In the genomic region with DNA sequence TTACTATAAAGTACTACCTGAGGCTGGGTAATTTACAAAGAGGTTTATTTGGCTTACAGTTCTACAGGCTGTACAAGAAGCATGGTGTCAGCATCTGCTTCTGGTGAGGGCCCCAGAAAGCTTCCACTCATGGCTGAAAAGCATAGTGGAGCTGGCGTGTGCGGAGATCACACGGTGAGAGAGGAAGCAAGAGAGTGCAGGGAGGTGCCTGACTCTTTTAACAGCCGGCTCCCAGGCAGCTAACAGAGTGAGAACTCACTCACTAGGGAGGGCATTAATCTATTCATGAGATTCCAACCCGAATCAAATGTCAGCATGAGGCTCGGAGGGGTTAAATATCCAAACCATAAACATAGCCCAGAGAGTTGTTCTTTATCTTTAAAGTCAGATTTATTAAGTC, we compare ENCODE assay signal across 26 cellular contexts.
"Had no signal": no experiment of that assay in that cellular context is flagged by ENCODE, and none has a peak within 500 bp of the region (broad histone marks: within the 10 kb centered on the region; RNA-seq: fewer than 3 reads in every experiment).

No MANE protein-coding gene starts in this region.

- H3K9me3 ChIP-seq: Peyer's patch, SJSA1 had no signal

- H3K27ac ChIP-seq: breast epithelium, Peyer's patch, RWPE1, SJSA1 had no signal

- H3K27me3 ChIP-seq: breast epithelium, Peyer's patch, SJSA1 had no signal

- H3K27ac Mint-ChIP-seq: activated B cell treated with CpG ODN at 0.5 μM for 24 hours; activated CD4-positive, alpha-beta memory T cell treated with anti-CD3 and anti-CD28 coated beads for 36 hours; activated CD4-positive, alpha-beta T cell treated with anti-CD3 and anti-CD28 coated beads, Interleukin-2, amount 10 ng/mL, durations not matched to agents 24 days and 14 days; activated T-helper 2 cell treated with anti-CD3 and anti-CD28 coated beads, Interferon-gamma antibody, Interleukin-2, Interleukin-4, amounts not matched to agents 10 μg/mL and 5 μg/mL and 100 μg/mL, durations not matched to agents 14 hours and 24 hours and 36 hours; T-helper 1 cell treated with Interleukin-12 subunit alpha and Interleukin-12 subunit beta and Interleukin-4 antibody, amounts not matched to agents 30 μg/mL and 1 μg/mL, for 36 hours had no signal

- H3K27me3 Mint-ChIP-seq: activated CD4-positive, alpha-beta memory T cell treated with anti-CD3 and anti-CD28 coated beads for 36 hours had no signal

- H3K9me3 Mint-ChIP-seq: activated CD4-positive, alpha-beta memory T cell treated with anti-CD3 and anti-CD28 coated beads for 36 hours had no signal

- H3K36me3 Mint-ChIP-seq: activated CD4-positive, alpha-beta memory T cell treated with anti-CD3 and anti-CD28 coated beads for 36 hours had no signal

- H3K4me3 ChIP-seq: breast epithelium, Peyer's patch, SJSA1 had no signal

- ATAC-seq: SK-N-SH treated with all-trans-retinoic acid at 6 μM for 48 hours had no signal

- H3K4me1 ChIP-seq: breast epithelium, Peyer's patch, SJSA1 had no signal

- H3K4me1 Mint-ChIP-seq: activated B cell treated with CpG ODN at 0.5 μM for 24 hours had no signal

- H3K36me3 ChIP-seq: breast epithelium, Peyer's patch, SJSA1 had no signal

- DNase-seq: activated B cell treated with CpG ODN at 0.5 μM for 24 hours; activated CD4-positive, alpha-beta memory T cell treated with anti-CD3 and anti-CD28 coated beads for 36 hours; activated CD4-positive, alpha-beta T cell treated with anti-CD3 and anti-CD28 coated beads for 1 hour; activated CD4-positive, alpha-beta T cell treated with anti-CD3 and anti-CD28 coated beads, Interleukin-2, amount 10 ng/mL, durations not matched to agents 24 days and 14 days; activated CD8-positive, alpha-beta memory T cell treated with anti-CD3 and anti-CD28 coated beads for 24 hours; activated gamma-delta T cell treated with Interleukin-2 at 50 U/mL for 16 hours; activated naive CD4-positive, alpha-beta T cell treated with anti-CD3 and anti-CD28 coated beads, Interleukin-2, amount 50 U/mL, for 16 hours; activated T-cell treated with anti-CD3 and anti-CD28 coated beads, Interleukin-2, amount 50 U/mL, for 48 hours; aorta; caudate nucleus; Kasumi-1; KBM-7; NCI-H146; NCI-H187 treated with DMSO at 0.1 percent for 48 hours; NCI-H2081 treated with DMSO at 0.1 percent for 48 hours; NCI-H446; NCI-H524; Peyer's patch; Right ventricle myocardium superior; SW 1271 had no signal

- H3K4me3 Mint-ChIP-seq: activated B cell treated with CpG ODN at 0.5 μM for 24 hours; activated CD4-positive, alpha-beta memory T cell treated with anti-CD3 and anti-CD28 coated beads for 36 hours; activated CD4-positive, alpha-beta T cell treated with anti-CD3 and anti-CD28 coated beads, Interleukin-2, amount 10 ng/mL, durations not matched to agents 24 days and 14 days; T-helper 1 cell treated with Interleukin-12 subunit alpha and Interleukin-12 subunit beta and Interleukin-4 antibody, amounts not matched to agents 30 μg/mL and 1 μg/mL, for 36 hours had no signal
